ENCODE assay signal across 12 cellular contexts in genomic region chr17:38354466-38354865, GRCh38. TPM values are rescaled to one million over a fixed set of nuclear protein-coding genes. Genes with fewer than 3 reads are reported as not detected.
DNase-seq lines count a peak whose midpoint lies in the region; ATAC-seq and TF ChIP-seq lines count a peak whose summit lies in the region.
"Had no signal": no experiment of that assay in that cellular context is flagged by ENCODE, and none has a peak within 500 bp of the region (broad histone marks: within the 10 kb centered on the region; RNA-seq: fewer than 3 reads in every experiment).

No MANE protein-coding gene starts in this region.

- ATAC-seq in CD8-positive, alpha-beta T cell = no peak

- CTCF ChIA-PET in CD8-positive, alpha-beta T cell (lab: Charles Lee) = interaction anchor here (2.0 to 13.8 kb wide), 2 partner anchors 32 to 63 kb away, joined by 7 to 320 read pairs; no protein-coding TSS in a partner anchor

- H3K27me3 Mint-ChIP-seq in CD8-positive, alpha-beta T cell (ENCODE audit: low read depth) = no peaks in the 10 kb centered on the region
- no peaks in the 10 kb centered on the region; the same call in 1 of the 2 replicates for H3K27me3 Mint-ChIP-seq in HFFc6 (ENCODE audit: insufficient read depth)

- peaks cover 6% of the 10 kb centered on the region for H3K36me3 Mint-ChIP-seq in CD8-positive, alpha-beta T cell
- H3K36me3 Mint-ChIP-seq in HFFc6 (ENCODE audit: low read depth) = peaks cover 16% of the 10 kb centered on the region; the same call in 1 of the 2 replicates

- H3K4me1 ChIP-seq in CD8-positive, alpha-beta T cell (ENCODE audit: insufficient read depth, low read length) = peaks cover 21% of the 10 kb centered on the region
- H3K4me1 ChIP-seq in neuron (ENCODE audit: insufficient read depth, low read length) (peaks cover 36% of the 10 kb centered on the region), vagina (peaks cover 72% of the 10 kb centered on the region)

- no peaks in the 10 kb centered on the region for H3K9me3 ChIP-seq in CD8-positive, alpha-beta T cell (ENCODE audit: low read length)
- H3K9me3 ChIP-seq in neuron (ENCODE audit: low read length) (no peaks in the 10 kb centered on the region), vagina (no peaks in the 10 kb centered on the region)
- H3K9me3 ChIP-seq: Peyer's patch had no signal

- intact Hi-C loops in CD8-positive, alpha-beta T cell (cut with DNase I, micrococcal nuclease) = loop anchor here in 1 of 2 experiments (5.0 to 10.0 kb wide), 4 partner anchors 57 to 1410 kb away; partner anchors contain the start of genes AATF, DUSP14 and MRPL45
- intact Hi-C loops in vagina (cut with DNase I) = no loop called here

- no peak overlapping the region for H3K27ac ChIP-seq in CD8-positive, alpha-beta T cell (ENCODE audit: low read depth, low read length)
- H3K27ac ChIP-seq in coronary artery (no peak overlapping the region), vagina (no peak overlapping the region)
- H3K27ac ChIP-seq: parathyroid adenoma, Peyer's patch had no signal

- H3K4me1 Mint-ChIP-seq in CD8-positive, alpha-beta T cell (ENCODE audit: low read depth) = peaks cover 61% of the 10 kb centered on the region
- H3K4me1 Mint-ChIP-seq in HFFc6 (ENCODE audit: low read depth) = peaks cover 66% of the 10 kb centered on the region

- H3K9me3 Mint-ChIP-seq in CD8-positive, alpha-beta T cell = no peaks in the 10 kb centered on the region
- H3K9me3 Mint-ChIP-seq in HFFc6 = no peaks in the 10 kb centered on the region

- H3K36me3 ChIP-seq in CD8-positive, alpha-beta T cell (ENCODE audit: insufficient read depth, low read length) = no peaks in the 10 kb centered on the region
- no peaks in the 10 kb centered on the region for H3K36me3 ChIP-seq in neuron (ENCODE audit: insufficient read depth, low read length)
- no peaks in the 10 kb centered on the region for H3K36me3 ChIP-seq in vagina
- H3K36me3 ChIP-seq: Peyer's patch had no signal

- H3K4me3 Mint-ChIP-seq in CD8-positive, alpha-beta T cell = peak overlapping the region; percentile 4
- peak overlapping the region; percentile 90 for H3K4me3 Mint-ChIP-seq in HFFc6

- TF ChIP-seq CTCF in CD8-positive, alpha-beta T cell (IDR thresholded peaks at IDR 0.05) = no peak
- TF ChIP-seq CTCF in HFFc6 (IDR thresholded peaks at IDR 0.05) = no peak
- TF ChIP-seq CTCF in coronary artery (IDR thresholded peaks at IDR 0.05) = no peak
- TF ChIP-seq CTCF in vagina (IDR thresholded peaks at IDR 0.05) = no peak

- POLR2A ChIA-PET in CD8-positive, alpha-beta T cell (lab: Charles Lee) = no interaction called here

- no peaks in the 10 kb centered on the region for H3K27me3 ChIP-seq in CD8-positive, alpha-beta T cell (ENCODE audit: insufficient read depth, low read length)
- no peaks in the 10 kb centered on the region for H3K27me3 ChIP-seq in neuron (ENCODE audit: insufficient read depth, low read length)
- no peaks in the 10 kb centered on the region for H3K27me3 ChIP-seq in vagina
- H3K27me3 ChIP-seq: Peyer's patch had no signal

- H3K4me3 ChIP-seq in CD8-positive, alpha-beta T cell (ENCODE audit: low read depth, low read length) = no peak overlapping the region
- peak overlapping the region; percentile 96 for H3K4me3 ChIP-seq in coronary artery
- H3K4me3 ChIP-seq in neuron (ENCODE audit: low read length) = peak overlapping the region; percentile 15
- H3K4me3 ChIP-seq in vagina = no peak overlapping the region

- no peak for DNase-seq in CD8-positive, alpha-beta T cell
- DNase-seq in HFFc6 (no peak), coronary artery (ENCODE audit: low spot score) (no peak), DMS53 (lab: John Stamatoyannopoulos, UW) (no peak), vagina (ENCODE audit: extremely low spot score in 2 of 2) (no peak), 8988T (no peak)
- DNase-seq: DMS79 treated with DMSO at 0.1 percent for 48 hours; Kasumi-1; Peyer's patch; stimulated activated CD4-positive, alpha-beta T cell treated with anti-CD3 and anti-CD28 coated beads, Interleukin-4, amount 100 ng/mL, for 1 hour had no signal

- H3K27ac Mint-ChIP-seq in CD8-positive, alpha-beta T cell = no peak overlapping the region
- no peak overlapping the region for H3K27ac Mint-ChIP-seq in HFFc6

- no peak for TF ChIP-seq POLR2A in vagina (IDR thresholded peaks at IDR 0.05)

- no peak overlapping the region for H2AFZ ChIP-seq in neuron (ENCODE audit: low read depth, low read length)
- H2AFZ ChIP-seq: parathyroid adenoma had no signal

RNA-seq across cellular contexts. Expression of gene SOCS7, which starts 2.8 kb away (rescaled TPM):
- 10 to 100 TPM; 10.6 to 11.4 TPM for total RNA-seq in CD8-positive, alpha-beta T cell
- total RNA-seq in HFFc6 (2021; fragmentation: NEBNext Ultra II Directional; extraction: Animal tissue kit (Norgen Biotek cat#: 25700)) = 10 to 100 TPM in 5 of 6 experiments, 1 to 10 TPM in 1; 9.7 to 13.8 (median 11.1) TPM
- 14.7 TPM for total RNA-seq in vagina

RNA-seq across cellular contexts. Expression of gene GPR179, which starts 10.7 kb away (rescaled TPM):
- under 1 TPM in 1 of 2 experiments, not detected in 1; 0.56 TPM for total RNA-seq in CD8-positive, alpha-beta T cell
- total RNA-seq in HFFc6 (2021; fragmentation: NEBNext Ultra II Directional; extraction: Animal tissue kit (Norgen Biotek cat#: 25700)) = not detected
- total RNA-seq in vagina = not detected

RNA-seq across cellular contexts. Expression of gene MRPL45, which starts 57.5 kb away (rescaled TPM):
- total RNA-seq in CD8-positive, alpha-beta T cell = 10 to 100 TPM; 15.4 TPM
- 10 to 100 TPM; 35.7 to 43.3 (median 42.1) TPM for total RNA-seq in HFFc6 (2021; fragmentation: NEBNext Ultra II Directional; extraction: Animal tissue kit (Norgen Biotek cat#: 25700))
- 22.1 TPM for total RNA-seq in vagina

Comparison
In these comparisons a context has a peak if more than half of its experiments do, and no peak if none do; other contexts are left out.
1. H3K4me3 ChIP-seq: peak in coronary artery (single experiment) and neuron (single experiment); none in CD8-positive, alpha-beta T cell (single experiment) and vagina (0 of 2).